Comparison of ENCODE assay signal across 8 cellular contexts in genomic region chr3:143847787-143848631, GRCh38. TPM values are rescaled to one million over a fixed set of nuclear protein-coding genes. Genes with fewer than 3 reads are reported as not detected.
DNase-seq lines count a peak whose midpoint lies in the region; ATAC-seq and TF ChIP-seq lines count a peak whose summit lies in the region.

TSS of gene SLC9A9 (minus strand) at chr3:143848468. CDS start at chr3:143848322, 146 bp downstream.

- peak; percentile 85 for ATAC-seq in GM18502 (IDR thresholded peaks at IDR 0.05; ENCODE audit: poor library complexity, unreplicated experiment)
- peak; percentile 87 for ATAC-seq in HG02840 (IDR thresholded peaks at IDR 0.05; ENCODE audit: low FRiP score, unreplicated experiment)

- peak within 1 kb of the TSS; percentile 68 for H3K27ac ChIP-seq in mesendoderm (ENCODE audit: low read depth, low read length)

- TF ChIP-seq CTCF in AG04449 (IDR thresholded peaks at IDR 0.05; ENCODE audit: insufficient read depth, low read length, missing control alignments) (no peak), endothelial cell (IDR thresholded peaks at IDR 0.05; ENCODE audit: unreplicated experiment) (no peak), subcutaneous adipose tissue (IDR thresholded peaks at IDR 0.05; ENCODE audit: low read depth) (no peak)

- H3K4ac ChIP-seq in mesendoderm (ENCODE audit: low read depth, low read length), result peak within 1 kb of the TSS; percentile 87

- peaks cover 6% of the 10 kb centered on the region for H3K4me1 ChIP-seq in mesendoderm (ENCODE audit: control insufficient read depth, low read depth, low read length)

- no peak within 1 kb of the TSS for H4K8ac ChIP-seq in mesendoderm (ENCODE audit: low read depth, low read length)

- no peak within 1 kb of the TSS for H3K23ac ChIP-seq in mesendoderm (ENCODE audit: low read length)

- H3K79me1 ChIP-seq in mesendoderm (ENCODE audit: low read length), result no peaks in the 10 kb centered on the region

- H3K4me3 Mint-ChIP-seq in endothelial cell (ENCODE audit: unreplicated experiment), result peak within 1 kb of the TSS; percentile 90

- no peak within 1 kb of the TSS for H2BK15ac ChIP-seq in mesendoderm (replicated peaks; ENCODE audit: low read depth)

- peak within 1 kb of the TSS; percentile 87 for H4K5ac ChIP-seq in mesendoderm (ENCODE audit: low read length)

- H3K36me3 Mint-ChIP-seq in endothelial cell (ENCODE audit: low read depth, unreplicated experiment), result no peaks in the 10 kb centered on the region

- no peaks in the 10 kb centered on the region for H3K36me3 ChIP-seq in mesendoderm (ENCODE audit: control insufficient read depth, insufficient read depth, low read length)

- peak within 1 kb of the TSS; percentile 87 for H3K56ac ChIP-seq in mesendoderm (ENCODE audit: low read length)

- POLR2A ChIA-PET in AG04449 (lab: Yijun Ruan, JAX), result no interaction called here

- DNase-seq in AG04449 (ENCODE audit: low read depth, low spot score) (peak; percentile 17), NCI-H2227 treated with DMSO at 0.1 percent for 48 hours (lab: John Stamatoyannopoulos, UW) (peak; percentile 6), endothelial cell (ENCODE audit: low spot score) (peak; percentile 13), mesendoderm (peak; percentile 85)
- peak; percentile 3 to 8 for DNase-seq in activated CD4-positive, alpha-beta T cell treated with anti-CD3 and anti-CD28 coated beads for 4 hours

- peak within 1 kb of the TSS; percentile 80 for H3K18ac ChIP-seq in mesendoderm (ENCODE audit: low read length)

- peaks cover 21% of the 10 kb centered on the region for H3K4me1 Mint-ChIP-seq in endothelial cell (ENCODE audit: unreplicated experiment)

- H2BK5ac ChIP-seq in mesendoderm (ENCODE audit: low read length), result peak within 1 kb of the TSS; percentile 80

- no peaks in the 10 kb centered on the region for H3K27me3 ChIP-seq in mesendoderm (ENCODE audit: insufficient read depth, low read length, poor library complexity)

- CTCF ChIA-PET in AG04449 (lab: Yijun Ruan, JAX), result no interaction called here

- WGBS in mesendoderm (ENCODE audit: extremely low coverage, insufficient coverage, low lambda C conversion rate), result no CpG with 5 or more reads among the region's 15 CpGs

- H2AK5ac ChIP-seq in mesendoderm (ENCODE audit: low read length), result peak within 1 kb of the TSS; percentile 81

- H3K27ac Mint-ChIP-seq in endothelial cell (ENCODE audit: unreplicated experiment), result peak within 1 kb of the TSS; percentile 9

- no peaks in the 10 kb centered on the region for H3K27me3 Mint-ChIP-seq in endothelial cell (ENCODE audit: unreplicated experiment)

- peak within 1 kb of the TSS; percentile 30 for H3K4me2 ChIP-seq in mesendoderm (ENCODE audit: low read length)

- H3K9ac ChIP-seq in mesendoderm (ENCODE audit: low read length), result peak within 1 kb of the TSS; percentile 70

- peak within 1 kb of the TSS; percentile 98 for H2BK120ac ChIP-seq in mesendoderm (ENCODE audit: low read depth, low read length)

- H3K9me3 Mint-ChIP-seq in endothelial cell (ENCODE audit: unreplicated experiment), result no peaks in the 10 kb centered on the region

- H3K79me2 ChIP-seq in mesendoderm (ENCODE audit: control insufficient read depth, insufficient read depth, low read length), result no peaks in the 10 kb centered on the region

- H3K4me3 ChIP-seq in AG04449 (ENCODE audit: low read depth, low read length) (peak within 1 kb of the TSS; percentile 64), mesendoderm (ENCODE audit: low read length) (peak within 1 kb of the TSS; percentile 43)

RNA-seq across cellular contexts. Expression of gene SLC9A9, which starts in this region (rescaled TPM):
- total RNA-seq in endothelial cell (ENCODE audit: unreplicated experiment) (7.9 TPM), subcutaneous adipose tissue (10 to 100 TPM; 15.1 to 41.1 (median 20.7) TPM)
- 4.2 TPM for polyA plus RNA-seq in mesendoderm (2013, experiment 1 of 2)
- polyA plus RNA-seq in mesendoderm (2013, experiment 2 of 2), result 3.7 TPM

Comparison
In these comparisons a context has a peak if more than half of its experiments do, and no peak if none do; other contexts are left out.
1. Peak in every context shown above with its lines: DNase-seq, ATAC-seq, H3K4me3 ChIP-seq and H3K27ac ChIP-seq.
2. DNase-seq: peak in every context shown above with its lines; median percentile 85 in mesendoderm; 17 in AG04449; 13 in endothelial cell; 6 in NCI-H2227 treated with DMSO at 0.1 percent for 48 hours; 6 in activated CD4-positive, alpha-beta T cell treated with anti-CD3 and anti-CD28 coated beads for 4 hours.